ENCODE assay signal across 1 cellular context in genomic region chr11:108870373-108871020, GRCh38.
TF ChIP-seq lines count a peak whose summit lies in the region.

No MANE protein-coding gene starts in this region.

TF ChIP-seq in HepG2, 621 proteins besides CTCF, POLR2A, EP300 and RAD21 (continued from another document):
- TF ChIP-seq UBTF (CRISPR knock-in tag; IDR thresholded peaks at IDR 0.05): no peak
- peak; percentile 74; the same call in 1 of the 2 replicates for TF ChIP-seq HOMEZ (CRISPR knock-in tag; IDR thresholded peaks at IDR 0.05; ENCODE audit: low read depth)
- no peak for TF ChIP-seq KAT8 (CRISPR knock-in tag; IDR thresholded peaks at IDR 0.05)
